ENCODE assay signal across 17 cellular contexts in the genomic region with DNA sequence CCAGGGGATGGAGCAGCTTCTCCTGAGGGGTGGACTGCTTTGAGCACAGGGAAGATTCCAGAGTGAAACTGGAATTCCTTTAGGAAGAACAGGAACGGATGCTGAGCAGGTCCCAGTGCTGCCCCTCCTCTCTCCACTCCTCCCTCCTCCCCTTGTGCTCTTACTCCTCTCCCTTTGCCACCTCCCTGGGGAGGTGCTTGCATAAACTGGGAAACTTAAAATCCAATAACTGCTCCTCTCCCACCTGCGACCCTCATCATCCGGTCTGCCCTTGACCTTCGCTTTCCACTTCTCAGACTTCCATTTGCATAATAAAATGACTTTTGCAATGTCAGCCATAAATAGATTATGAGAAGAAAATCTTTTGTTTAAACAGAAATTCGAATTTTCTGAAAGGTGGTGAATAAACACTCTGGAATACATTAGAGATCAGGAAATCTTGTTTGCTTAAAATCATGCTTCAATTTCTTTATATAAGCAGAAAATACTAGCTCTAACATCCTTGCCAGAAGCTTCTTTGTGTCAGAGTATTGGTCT.
"Had no signal": no experiment of that assay in that cellular context is flagged by ENCODE, and none has a peak within 500 bp of the region (broad histone marks: within the 10 kb centered on the region; RNA-seq: fewer than 3 reads in every experiment).

No MANE protein-coding gene starts in this region.

- H3K27ac ChIP-seq: coronary artery, heart left ventricle, tibial artery, upper lobe of left lung, uterus had no signal

- H3K27me3 Mint-ChIP-seq: stimulated activated memory B cell treated with anti-CD40 and anti-IgM and Interleukin-4, amounts not matched to agents 10 μg/mL and 1 μg/mL and 100 μg/mL, for 72 hours had no signal

- FAIRE-seq: islet of Langerhans had no signal

- H3K27me3 ChIP-seq: heart left ventricle, tibial artery, upper lobe of left lung, uterus had no signal

- ATAC-seq: heart left ventricle; mucosa of descending colon; naive thymus-derived CD8-positive, alpha-beta T cell; right cardiac atrium; stimulated activated memory B cell treated with anti-CD40 and anti-IgM and Interleukin-4, amounts not matched to agents 10 μg/mL and 1 μg/mL and 100 μg/mL, for 72 hours had no signal

- DNase-seq: effector CD4-positive, alpha-beta T cell; foreskin melanocyte; heart left ventricle; hippocampal formation; kidney glomerular epithelial cell; mammary epithelial cell; mucosa of descending colon; naive thymus-derived CD8-positive, alpha-beta T cell; right cardiac atrium; stimulated activated CD4-positive, alpha-beta T cell treated with anti-CD3 and anti-CD28 coated beads, Interleukin-4, amount 100 ng/mL, for 1 hour; tibial artery; upper lobe of left lung; uterus had no signal

- H3K27ac Mint-ChIP-seq: naive thymus-derived CD8-positive, alpha-beta T cell; stimulated activated memory B cell treated with anti-CD40 and anti-IgM and Interleukin-4, amounts not matched to agents 10 μg/mL and 1 μg/mL and 100 μg/mL, for 72 hours; stimulated activated naive CD8-positive, alpha-beta T cell treated with anti-CD3 and anti-CD28 coated beads, Interleukin-15, Interleukin-2, amounts not matched to agents 100 ng/mL and 50 ng/mL, for 24 hours had no signal

- H3K4me1 ChIP-seq: tibial artery, uterus had no signal

- H3K4me3 Mint-ChIP-seq: naive thymus-derived CD8-positive, alpha-beta T cell; stimulated activated memory B cell treated with anti-CD40 and anti-IgM and Interleukin-4, amounts not matched to agents 10 μg/mL and 1 μg/mL and 100 μg/mL, for 72 hours; stimulated activated naive CD8-positive, alpha-beta T cell treated with anti-CD3 and anti-CD28 coated beads, Interleukin-15, Interleukin-2, amounts not matched to agents 100 ng/mL and 50 ng/mL, for 24 hours had no signal

- H3K9me3 Mint-ChIP-seq: stimulated activated memory B cell treated with anti-CD40 and anti-IgM and Interleukin-4, amounts not matched to agents 10 μg/mL and 1 μg/mL and 100 μg/mL, for 72 hours; stimulated activated naive CD8-positive, alpha-beta T cell treated with anti-CD3 and anti-CD28 coated beads, Interleukin-15, Interleukin-2, amounts not matched to agents 100 ng/mL and 50 ng/mL, for 24 hours had no signal

- H3K36me3 ChIP-seq: heart left ventricle, tibial artery, upper lobe of left lung, uterus had no signal

- H3K36me3 Mint-ChIP-seq: naive thymus-derived CD8-positive, alpha-beta T cell; stimulated activated memory B cell treated with anti-CD40 and anti-IgM and Interleukin-4, amounts not matched to agents 10 μg/mL and 1 μg/mL and 100 μg/mL, for 72 hours had no signal

- H3K9me3 ChIP-seq: heart left ventricle, mucosa of descending colon, tibial artery, upper lobe of left lung, uterus had no signal

- H3K4me3 ChIP-seq: coronary artery, heart left ventricle, mucosa of descending colon, tibial artery, upper lobe of left lung, uterus had no signal
